In genomic region chr17:45371414-45372324, GRCh38 we compare ENCODE assay signal across 10 cellular contexts. TPM values are rescaled to one million over a fixed set of nuclear protein-coding genes. Genes with fewer than 3 reads are reported as not detected.
DNase-seq lines count a peak whose midpoint lies in the region; ATAC-seq, FAIRE-seq and TF ChIP-seq lines count a peak whose summit lies in the region.
"Had no signal": no experiment of that assay in that cellular context is flagged by ENCODE, and none has a peak within 500 bp of the region (broad histone marks: within the 10 kb centered on the region; RNA-seq: fewer than 3 reads in every experiment).

No MANE protein-coding gene starts in this region.

- H3K27me3 Mint-ChIP-seq in stimulated activated naive CD8-positive, alpha-beta T cell treated with anti-CD3 and anti-CD28 coated beads, Interleukin-15, amount 100 ng/mL, for 72 hours, result peaks cover 20% of the 10 kb centered on the region

- peaks cover 11 to 57% (median 28%) of the 10 kb centered on the region in 3 donors for H3K4me1 ChIP-seq in esophagus squamous epithelium
- H3K4me1 ChIP-seq in mucosa of stomach (ENCODE audit: control insufficient read depth, insufficient read depth, low read length), result peaks cover 27% of the 10 kb centered on the region

- peak overlapping the region; percentile 76 to 92 (median 86) for H3K27ac ChIP-seq in esophagus squamous epithelium
- H3K27ac ChIP-seq: neutrophil had no signal

- FAIRE-seq in H54 (lab: Jason Lieb, UNC), result no peak
- FAIRE-seq: GM18507 had no signal

- no peak overlapping the region for H3K27ac Mint-ChIP-seq in stimulated activated naive CD8-positive, alpha-beta T cell treated with anti-CD3 and anti-CD28 coated beads, Interleukin-15, amount 100 ng/mL, for 72 hours

- peak overlapping the region; percentile 60 for H3K9ac ChIP-seq in mucosa of stomach (ENCODE audit: low read length)

- peak; percentile 79 for ATAC-seq in stimulated activated naive CD8-positive, alpha-beta T cell treated with anti-CD3 and anti-CD28 coated beads, Interleukin-15, amount 100 ng/mL, for 72 hours
- ATAC-seq in GM18861 (IDR thresholded peaks at IDR 0.05; ENCODE audit: unreplicated experiment), result no peak
- no peak for ATAC-seq in GM19463 (IDR thresholded peaks at IDR 0.05; ENCODE audit: unreplicated experiment)

- H3K4me3 Mint-ChIP-seq in stimulated activated naive CD8-positive, alpha-beta T cell treated with anti-CD3 and anti-CD28 coated beads, Interleukin-15, amount 100 ng/mL, for 72 hours, result peak overlapping the region; percentile 61 to 81

- no peaks in the 10 kb centered on the region for H3K9me3 Mint-ChIP-seq in stimulated activated naive CD8-positive, alpha-beta T cell treated with anti-CD3 and anti-CD28 coated beads, Interleukin-15, amount 100 ng/mL, for 72 hours

- DNase-seq in 8988T (peak; percentile 70), H54 (ENCODE audit: insufficient read length, low spot score) (peak; percentile 96), esophagus squamous epithelium (lab: John Stamatoyannopoulos, UW) (no peak)
- peak; percentile 49 to 57 for DNase-seq in activated CD4-positive, alpha-beta T cell treated with anti-CD3 and anti-CD28 coated beads, Interleukin-2, amount 50 U/mL, for 48 hours
- peak; percentile 46 to 47 for DNase-seq in stimulated activated naive CD8-positive, alpha-beta T cell treated with anti-CD3 and anti-CD28 coated beads, Interleukin-15, amount 100 ng/mL, for 72 hours

- 0 out of 2 replicates have a peak, but pooled peaks have one; percentile 25 for TF ChIP-seq POLR2A in H54 (IDR thresholded peaks at IDR 0.05; ENCODE audit: low read depth, low read length)
- TF ChIP-seq POLR2A in esophagus squamous epithelium (IDR thresholded peaks at IDR 0.05), result peak in 1 of 4 donors; percentile 53

- H3K4me3 ChIP-seq in esophagus squamous epithelium (peak overlapping the region; percentile 21 to 67 (median 34)), mucosa of stomach (ENCODE audit: low read length) (peak overlapping the region; percentile 3)

- WGBS in esophagus squamous epithelium, 2 donors, result 24 to 30% methylated on average over 16 to 28 of the region's 55 CpGs

- H3K4me1 Mint-ChIP-seq in stimulated activated naive CD8-positive, alpha-beta T cell treated with anti-CD3 and anti-CD28 coated beads, Interleukin-15, amount 100 ng/mL, for 72 hours, result peaks cover 28% of the 10 kb centered on the region

- intact Hi-C loops in esophagus squamous epithelium (cut with DNase I), result no loop called here

- H3K36me3 ChIP-seq in esophagus squamous epithelium (no peaks in the 10 kb centered on the region), mucosa of stomach (ENCODE audit: control insufficient read depth, insufficient read depth, low read length) (no peaks in the 10 kb centered on the region)
- H3K36me3 ChIP-seq: neutrophil had no signal

- no peak for TF ChIP-seq CTCF in esophagus squamous epithelium (IDR thresholded peaks at IDR 0.05)

- H3K9me3 ChIP-seq in esophagus squamous epithelium, result no peaks in the 10 kb centered on the region
- no peaks in the 10 kb centered on the region for H3K9me3 ChIP-seq in mucosa of stomach (ENCODE audit: control insufficient read depth, low read length)
- H3K9me3 ChIP-seq: neutrophil had no signal

- no peaks in the 10 kb centered on the region for H3K27me3 ChIP-seq in esophagus squamous epithelium
- H3K27me3 ChIP-seq in mucosa of stomach (ENCODE audit: control insufficient read depth, insufficient read depth, low read length), result no peaks in the 10 kb centered on the region

RNA-seq across cellular contexts. Expression of gene MAP3K14, which starts 54.8 kb away (rescaled TPM):
- total RNA-seq in esophagus squamous epithelium, result 10 to 100 TPM in 1 of 4 donors, 1 to 10 TPM in 3; 3.7 to 14.7 (median 6.7) TPM
